Comparison of ENCODE assay signal across 1 cellular context in genomic region chr7:18508441-18509427, GRCh38.
TF ChIP-seq lines count a peak whose summit lies in the region.

No MANE protein-coding gene starts in this region.

TF ChIP-seq in SK-N-SH, 30 proteins besides CTCF, POLR2A, EP300 and RAD21 (continued from another document):
- TF ChIP-seq TCF12 (IDR thresholded peaks at IDR 0.05) (peak; percentile 84), ELF1 (IDR thresholded peaks at IDR 0.05) (peak; percentile 69), NRF1 (IDR thresholded peaks at IDR 0.05; ENCODE audit: low read depth, low read length) (no peak), YY1 (IDR thresholded peaks at IDR 0.05; ENCODE audit: low read depth) (peak; percentile 73; the same call in 1 of the 2 replicates), MEF2A (IDR thresholded peaks at IDR 0.05; ENCODE audit: borderline replicate concordance, low read depth) (peak; percentile 97), JUND (IDR thresholded peaks at IDR 0.05) (peak; percentile 82), FOXJ3 (CRISPR knock-in tag; IDR thresholded peaks at IDR 0.05) (no peak), SMC3 (IDR thresholded peaks at IDR 0.05; ENCODE audit: low read depth, low read length) (no peak), FOSL2 (IDR thresholded peaks at IDR 0.05; ENCODE audit: borderline replicate concordance, low read depth) (peak; percentile 88), TEAD4 (IDR thresholded peaks at IDR 0.05; ENCODE audit: borderline replicate concordance, insufficient read depth) (peak; percentile 96), CHD2 (IDR thresholded peaks at IDR 0.05; ENCODE audit: low read length, partially characterized antibody) (no peak), USF1 (IDR thresholded peaks at IDR 0.05; ENCODE audit: borderline replicate concordance, low read depth) (no peak; the same call in 1 of the 2 replicates), IRF3 (IDR thresholded peaks at IDR 0.05; ENCODE audit: low read depth, low read length) (no peak), GATA2 (CRISPR knock-in tag; IDR thresholded peaks at IDR 0.05) (no peak), TAF1 (IDR thresholded peaks at IDR 0.05; ENCODE audit: borderline replicate concordance, low read depth, low read length) (peak; percentile 80), GABPA (IDR thresholded peaks at IDR 0.05; ENCODE audit: low read depth) (no peak), RFX5 (IDR thresholded peaks at IDR 0.05; ENCODE audit: low read length) (no peak), REST (IDR thresholded peaks at IDR 0.05; ENCODE audit: low read depth, low read length) (0 out of 2 replicates have a peak, but pooled peaks have one; percentile 24), SIN3A (IDR thresholded peaks at IDR 0.05; ENCODE audit: borderline replicate concordance, low read depth, low read length) (peak; percentile 45; the same call in 1 of the 2 replicates), RXRA (IDR thresholded peaks at IDR 0.05; ENCODE audit: borderline replicate concordance, low read depth) (0 out of 2 replicates have a peak, but pooled peaks have one; percentile 45), POLR2AphosphoS5 (IDR thresholded peaks at IDR 0.05; ENCODE audit: low read depth, low read length) (peak; percentile 87)
- TF ChIP-seq, protein P1, sequence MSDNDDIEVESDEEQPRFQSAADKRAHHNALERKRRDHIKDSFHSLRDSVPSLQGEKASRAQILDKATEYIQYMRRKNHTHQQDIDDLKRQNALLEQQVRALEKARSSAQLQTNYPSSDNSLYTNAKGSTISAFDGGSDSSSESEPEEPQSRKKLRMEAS (IDR thresholded peaks at IDR 0.05; ENCODE audit: low read depth): peak; percentile 87
